Comparison of ENCODE assay signal across 8 cellular contexts in genomic region chr15:63277893-63278505, GRCh38. TPM values are rescaled to one million over a fixed set of nuclear protein-coding genes. Genes with fewer than 3 reads are reported as not detected.
DNase-seq lines count a peak whose midpoint lies in the region; ATAC-seq and TF ChIP-seq lines count a peak whose summit lies in the region.

No MANE protein-coding gene starts in this region.

- H3K27ac Mint-ChIP-seq in T-helper 17 cell, result peak overlapping the region; percentile 19
- no peak overlapping the region for H3K27ac Mint-ChIP-seq in glutamatergic neuron (ENCODE audit: unreplicated experiment)

- peaks cover 8 to 36% of the 10 kb centered on the region in 2 experiments for H3K36me3 ChIP-seq in SK-N-SH (replicated peaks in 1 of 2; ENCODE audit: control insufficient read depth in 1 of 2, insufficient read depth in 2 of 2, low read length in 1 of 2)

- CTCF ChIA-PET in SK-N-SH (lab: Yijun Ruan, JAX), result interaction anchor here (0.6 to 2.7 kb wide), 6 partner anchors 9 to 1654 kb away, joined by 3 to 8 read pairs (median 4); no protein-coding TSS in a partner anchor

- DNase-seq in SK-N-SH, result no peak
- DNase-seq in T-helper 17 cell, result no peak
- no peak for DNase-seq in glutamatergic neuron
- peak; percentile 32 for DNase-seq in retina
- DNase-seq in NCI-H2196 (lab: John Stamatoyannopoulos, UW; ENCODE audit: unreplicated experiment), result no peak
- DNase-seq in stimulated activated CD8-positive, alpha-beta memory T cell treated with anti-CD3 and anti-CD28 coated beads, Interleukin-4, amount 100 ng/mL, for 48 hours, result no peak
- no peak for DNase-seq in GM20000 (ENCODE audit: low spot score)

- peak overlapping the region; percentile 97 for H3K4me2 ChIP-seq in SK-N-SH

- ATAC-seq in SK-N-SH treated with all-trans-retinoic acid at 6 μM for 48 hours, result no peak
- ATAC-seq in T-helper 17 cell, result no peak

- peak overlapping the region; percentile 95 for H3K9ac ChIP-seq in SK-N-SH

- TF ChIP-seq CTCF in SK-N-SH (IDR thresholded peaks at IDR 0.05) (no peak), glutamatergic neuron (IDR thresholded peaks at IDR 0.05; ENCODE audit: partially characterized antibody, unreplicated experiment) (no peak), GM20000 (IDR thresholded peaks at IDR 0.05; ENCODE audit: extremely low read depth, missing control alignments) (no peak)

- H3F3A ChIP-seq in SK-N-SH (replicated peaks; ENCODE audit: insufficient read depth), result peaks cover 14% of the 10 kb centered on the region

- POLR2A ChIA-PET in SK-N-SH (lab: Yijun Ruan, JAX), result no interaction called here

- no peaks in the 10 kb centered on the region for H3K27me3 ChIP-seq in SK-N-SH (ENCODE audit: insufficient read depth)

- TF ChIP-seq RAD21 in SK-N-SH (IDR thresholded peaks at IDR 0.05; ENCODE audit: low read length), result no peak

- H3K36me3 Mint-ChIP-seq in T-helper 17 cell (ENCODE audit: low read depth) (no peaks in the 10 kb centered on the region), glutamatergic neuron (ENCODE audit: unreplicated experiment) (peaks cover 2% of the 10 kb centered on the region)

- H3K9me3 ChIP-seq in SK-N-SH (no peaks in the 10 kb centered on the region), T-helper 17 cell (ENCODE audit: control insufficient read depth, low read length, poor library complexity, severe bottlenecking) (no peaks in the 10 kb centered on the region)

- H3K79me2 ChIP-seq in SK-N-SH (ENCODE audit: insufficient read depth), result peaks cover 5% of the 10 kb centered on the region; the same call in 1 of the 2 replicates

- H3K27ac ChIP-seq in SK-N-SH (ENCODE audit: low read depth in 2 of 2, low read length in 1 of 2), result peak overlapping the region; percentile 36 to 49; a peak in 3 of 4 replicates

- H2AFZ ChIP-seq in SK-N-SH (ENCODE audit: low read depth), result peak overlapping the region; percentile 88

- H4K20me1 ChIP-seq in SK-N-SH (ENCODE audit: insufficient read depth), result no peaks in the 10 kb centered on the region

- H3K4me1 Mint-ChIP-seq in T-helper 17 cell (peaks cover 25% of the 10 kb centered on the region), glutamatergic neuron (ENCODE audit: low read depth, unreplicated experiment) (peaks cover 15% of the 10 kb centered on the region)

- no peak for TF ChIP-seq EP300 in SK-N-SH (IDR thresholded peaks at IDR 0.05; ENCODE audit: borderline replicate concordance in 1 of 2, low read depth in 1 of 2, low read length in 1 of 2)

- H3K9me3 Mint-ChIP-seq in glutamatergic neuron (ENCODE audit: unreplicated experiment), result peaks cover 2% of the 10 kb centered on the region

- 70% methylated on average over 20 of the region's 20 CpGs for WGBS in SK-N-SH (ENCODE audit: low lambda C conversion rate)

- peak overlapping the region; percentile 74 to 79 for H3K4me3 ChIP-seq in SK-N-SH (ENCODE audit: low read depth in 2 of 2, low read length in 1 of 2)

- peaks cover 4 to 9% of the 10 kb centered on the region in 2 experiments; a peak in 3 of 4 replicates for H3K4me1 ChIP-seq in SK-N-SH (ENCODE audit: control insufficient read depth in 1 of 2, insufficient read depth in 2 of 2, low read depth in 1 of 2, low read length in 1 of 2)

- H3K9me2 ChIP-seq in SK-N-SH, result no peaks in the 10 kb centered on the region

- H3K27me3 Mint-ChIP-seq in T-helper 17 cell (no peaks in the 10 kb centered on the region), glutamatergic neuron (ENCODE audit: unreplicated experiment) (no peaks in the 10 kb centered on the region)

- H3K4me3 Mint-ChIP-seq in T-helper 17 cell, result peak overlapping the region; percentile 89
- peak overlapping the region; percentile 89 for H3K4me3 Mint-ChIP-seq in glutamatergic neuron (ENCODE audit: unreplicated experiment)

TF ChIP-seq in SK-N-SH, 30 proteins besides CTCF, POLR2A, EP300 and RAD21 (continues in another document):
- TF ChIP-seq GATA2 (CRISPR knock-in tag; IDR thresholded peaks at IDR 0.05) (no peak), SMC3 (IDR thresholded peaks at IDR 0.05; ENCODE audit: low read depth, low read length) (no peak), PBX3 (IDR thresholded peaks at IDR 0.05) (no peak), POLR2AphosphoS5 (IDR thresholded peaks at IDR 0.05; ENCODE audit: low read depth, low read length) (no peak), CHD2 (IDR thresholded peaks at IDR 0.05; ENCODE audit: low read length, partially characterized antibody) (no peak)
- TF ChIP-seq, protein P1, sequence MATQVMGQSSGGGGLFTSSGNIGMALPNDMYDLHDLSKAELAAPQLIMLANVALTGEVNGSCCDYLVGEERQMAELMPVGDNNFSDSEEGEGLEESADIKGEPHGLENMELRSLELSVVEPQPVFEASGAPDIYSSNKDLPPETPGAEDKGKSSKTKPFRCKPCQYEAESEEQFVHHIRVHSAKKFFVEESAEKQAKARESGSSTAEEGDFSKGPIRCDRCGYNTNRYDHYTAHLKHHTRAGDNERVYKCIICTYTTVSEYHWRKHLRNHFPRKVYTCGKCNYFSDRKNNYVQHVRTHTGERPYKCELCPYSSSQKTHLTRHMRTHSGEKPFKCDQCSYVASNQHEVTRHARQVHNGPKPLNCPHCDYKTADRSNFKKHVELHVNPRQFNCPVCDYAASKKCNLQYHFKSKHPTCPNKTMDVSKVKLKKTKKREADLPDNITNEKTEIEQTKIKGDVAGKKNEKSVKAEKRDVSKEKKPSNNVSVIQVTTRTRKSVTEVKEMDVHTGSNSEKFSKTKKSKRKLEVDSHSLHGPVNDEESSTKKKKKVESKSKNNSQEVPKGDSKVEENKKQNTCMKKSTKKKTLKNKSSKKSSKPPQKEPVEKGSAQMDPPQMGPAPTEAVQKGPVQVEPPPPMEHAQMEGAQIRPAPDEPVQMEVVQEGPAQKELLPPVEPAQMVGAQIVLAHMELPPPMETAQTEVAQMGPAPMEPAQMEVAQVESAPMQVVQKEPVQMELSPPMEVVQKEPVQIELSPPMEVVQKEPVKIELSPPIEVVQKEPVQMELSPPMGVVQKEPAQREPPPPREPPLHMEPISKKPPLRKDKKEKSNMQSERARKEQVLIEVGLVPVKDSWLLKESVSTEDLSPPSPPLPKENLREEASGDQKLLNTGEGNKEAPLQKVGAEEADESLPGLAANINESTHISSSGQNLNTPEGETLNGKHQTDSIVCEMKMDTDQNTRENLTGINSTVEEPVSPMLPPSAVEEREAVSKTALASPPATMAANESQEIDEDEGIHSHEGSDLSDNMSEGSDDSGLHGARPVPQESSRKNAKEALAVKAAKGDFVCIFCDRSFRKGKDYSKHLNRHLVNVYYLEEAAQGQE (IDR thresholded peaks at IDR 0.05; ENCODE audit: low read depth, low read length), result no peak

TF ChIP-seq in SK-N-SH treated with all-trans-retinoic acid at 6 μM for 48 hours, 23 proteins besides CTCF, POLR2A, EP300 and RAD21:
- no peak for TF ChIP-seq PPARA (CRISPR knock-in tag; IDR thresholded peaks at IDR 0.05; ENCODE audit: borderline replicate concordance)

RNA-seq across cellular contexts. Expression of gene APH1B, which starts 0.6 kb away (rescaled TPM):
- polyA plus RNA-seq in SK-N-SH (2012; rRNA removed), result 7.6 and 11.2 TPM in 2 replicates
- 9.1 and 10.1 TPM in 2 replicates for polyA plus RNA-seq in SK-N-SH (2012; cell fraction: cytosol; rRNA removed)
- 8.6 and 15.1 TPM in 2 replicates for polyA plus RNA-seq in SK-N-SH (2012; cell fraction: nucleus; rRNA removed)
- total RNA-seq in T-helper 17 cell (10 to 100 TPM; 11.8 to 17.6 TPM), glutamatergic neuron (ENCODE audit: unreplicated experiment) (27.8 TPM)
